In genomic region chr7:17532861-17533404, GRCh38 we compare ENCODE assay signal across 11 cellular contexts.
DNase-seq lines count a peak whose midpoint lies in the region; ATAC-seq and TF ChIP-seq lines count a peak whose summit lies in the region.
"Had no signal": no experiment of that assay in that cellular context is flagged by ENCODE, and none has a peak within 500 bp of the region (broad histone marks: within the 10 kb centered on the region; RNA-seq: fewer than 3 reads in every experiment).

No MANE protein-coding gene starts in this region.

- ATAC-seq in HG03196 (IDR thresholded peaks at IDR 0.05; ENCODE audit: unreplicated experiment) (no peak), HG02642 (IDR thresholded peaks at IDR 0.05; ENCODE audit: poor library complexity, unreplicated experiment) (no peak)

- H3K4me1 ChIP-seq in osteoblast (ENCODE audit: insufficient read depth, low read length) (peaks cover 31% of the 10 kb centered on the region), ovary (ENCODE audit: insufficient read depth) (peaks cover 3% of the 10 kb centered on the region)

- H3K79me2 ChIP-seq in osteoblast (ENCODE audit: insufficient read depth, low read length), result no peaks in the 10 kb centered on the region

- H3K27me3 ChIP-seq in osteoblast (ENCODE audit: insufficient read depth, low read length), result no peaks in the 10 kb centered on the region
- H3K27me3 ChIP-seq in ovary, result no peaks in the 10 kb centered on the region
- H3K27me3 ChIP-seq: adrenal gland had no signal

- H3K4me3 ChIP-seq in osteoblast (ENCODE audit: insufficient read depth, low read length) (no peak overlapping the region), ovary (no peak overlapping the region)
- H3K4me3 ChIP-seq: adrenal gland had no signal

- WGBS in ovary, 3 donors, result 89 to 97% (median 96%) methylated on average over 2 of the region's 2 CpGs

- H2AFZ ChIP-seq in osteoblast (ENCODE audit: low read length), result peak overlapping the region; percentile 18

- peak overlapping the region; percentile 6 for H3K4me2 ChIP-seq in osteoblast (ENCODE audit: insufficient read depth, low read length)

- peak overlapping the region; percentile 89 for H3K27ac ChIP-seq in osteoblast (ENCODE audit: low read depth, low read length)
- no peak overlapping the region for H3K27ac ChIP-seq in ovary
- H3K27ac ChIP-seq: KMS-11 had no signal

- no peaks in the 10 kb centered on the region for H4K20me1 ChIP-seq in osteoblast (ENCODE audit: insufficient read depth, low read length)

- H3K36me3 ChIP-seq in osteoblast (ENCODE audit: insufficient read depth, low read length) (no peaks in the 10 kb centered on the region), ovary (no peaks in the 10 kb centered on the region)
- H3K36me3 ChIP-seq: adrenal gland had no signal

- intact Hi-C loops in ovary (cut with DNase I), result no loop called here

- TF ChIP-seq CTCF in osteoblast (IDR thresholded peaks at IDR 0.05; ENCODE audit: extremely low read depth, low read depth, low read length) (no peak), ovary (IDR thresholded peaks at IDR 0.05) (no peak)

- DNase-seq in ELR (ENCODE audit: low read depth), result peak; percentile 97
- DNase-seq in NOMO-1 (lab: John Stamatoyannopoulos, UW; ENCODE audit: unreplicated experiment in 2 of 2), result peak; percentile 64 to 80
- DNase-seq in dermis blood vessel endothelial cell, result peak; percentile 29
- peak; percentile 62 for DNase-seq in osteoblast (ENCODE audit: insufficient read length, low spot score, missing footprints)
- DNase-seq in ovary, result no peak
- DNase-seq in NCI-H748 treated with DMSO at 0.1 percent for 48 hours (lab: John Stamatoyannopoulos, UW), result no peak
- DNase-seq: activated CD4-positive, alpha-beta T cell treated with anti-CD3 and anti-CD28 coated beads, Interleukin-2, amount 50 U/mL, for 4 hours had no signal

- TF ChIP-seq EP300 in ovary (IDR thresholded peaks at IDR 0.05), result no peak

- TF ChIP-seq POLR2A in ovary (IDR thresholded peaks at IDR 0.05), result no peak

- H3K9me3 ChIP-seq in osteoblast (ENCODE audit: low read depth, low read length) (no peaks in the 10 kb centered on the region), ovary (no peaks in the 10 kb centered on the region)
- H3K9me3 ChIP-seq: adrenal gland had no signal

Comparison
In these comparisons a context has a peak if more than half of its experiments do, and no peak if none do; other contexts are left out.
1. DNase-seq: peak in ELR (single experiment), NOMO-1 (2 of 2), dermis blood vessel endothelial cell (single experiment) and osteoblast (single experiment); none in ovary (0 of 5) and NCI-H748 treated with DMSO at 0.1 percent for 48 hours (single experiment).